In the genomic region with DNA sequence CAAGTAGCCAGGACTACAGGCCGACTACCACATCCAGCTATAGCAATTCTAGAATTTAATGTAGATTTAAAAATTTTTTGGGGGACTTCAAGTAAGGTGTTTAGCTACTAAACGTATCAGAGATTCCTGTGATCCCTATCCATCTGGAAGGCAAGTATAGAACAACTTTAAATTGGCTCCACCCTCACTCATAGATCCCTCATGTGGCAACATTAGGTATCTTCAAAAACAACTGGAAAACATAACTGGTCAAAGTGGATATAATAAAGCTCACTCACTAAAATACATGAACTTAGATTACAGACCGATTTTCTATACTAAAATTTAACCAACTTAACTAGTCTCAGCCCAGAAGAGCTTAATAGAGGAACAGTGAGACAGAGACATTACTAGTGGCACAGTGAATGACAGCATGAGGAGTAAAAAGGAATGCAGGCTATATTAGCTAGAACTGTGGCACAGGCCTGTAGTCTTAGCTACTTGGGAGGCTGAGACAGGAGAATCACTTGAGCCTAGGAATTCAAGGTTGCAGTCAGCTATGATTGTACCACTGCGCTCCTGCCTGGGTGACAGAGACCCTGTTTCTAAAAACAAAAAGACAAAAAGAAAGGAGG, we compare ENCODE assay signal across 1 cellular context.
TF ChIP-seq lines count a peak whose summit lies in the region.

No MANE protein-coding gene starts in this region.

TF ChIP-seq in SK-N-SH treated with all-trans-retinoic acid at 6 μM for 48 hours, 23 proteins besides CTCF, POLR2A, EP300 and RAD21:
- TF ChIP-seq, protein P1, sequence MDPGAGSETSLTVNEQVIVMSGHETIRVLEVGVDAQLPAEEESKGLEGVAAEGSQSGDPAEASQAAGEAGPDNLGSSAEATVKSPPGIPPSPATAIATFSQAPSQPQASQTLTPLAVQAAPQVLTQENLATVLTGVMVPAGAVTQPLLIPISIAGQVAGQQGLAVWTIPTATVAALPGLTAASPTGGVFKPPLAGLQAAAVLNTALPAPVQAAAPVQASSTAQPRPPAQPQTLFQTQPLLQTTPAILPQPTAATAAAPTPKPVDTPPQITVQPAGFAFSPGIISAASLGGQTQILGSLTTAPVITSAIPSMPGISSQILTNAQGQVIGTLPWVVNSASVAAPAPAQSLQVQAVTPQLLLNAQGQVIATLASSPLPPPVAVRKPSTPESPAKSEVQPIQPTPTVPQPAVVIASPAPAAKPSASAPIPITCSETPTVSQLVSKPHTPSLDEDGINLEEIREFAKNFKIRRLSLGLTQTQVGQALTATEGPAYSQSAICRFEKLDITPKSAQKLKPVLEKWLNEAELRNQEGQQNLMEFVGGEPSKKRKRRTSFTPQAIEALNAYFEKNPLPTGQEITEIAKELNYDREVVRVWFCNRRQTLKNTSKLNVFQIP (CRISPR knock-in tag; IDR thresholded peaks at IDR 0.05; ENCODE audit: borderline replicate concordance, low read depth), result no peak
- TF ChIP-seq ZNF565 (CRISPR knock-in tag; conservative IDR thresholded peaks at IDR 0.05; ENCODE audit: low read depth) (no peak), CSDC2 (CRISPR knock-in tag; IDR thresholded peaks at IDR 0.05) (no peak), OSR1 (CRISPR knock-in tag; IDR thresholded peaks at IDR 0.05) (no peak), ZFP30 (CRISPR knock-in tag; IDR thresholded peaks at IDR 0.05) (no peak), PPARA (CRISPR knock-in tag; IDR thresholded peaks at IDR 0.05; ENCODE audit: borderline replicate concordance) (no peak), SNAI2 (CRISPR knock-in tag; IDR thresholded peaks at IDR 0.05) (no peak), GLIS3 (CRISPR knock-in tag; IDR thresholded peaks at IDR 0.05) (no peak), RARB (CRISPR knock-in tag; IDR thresholded peaks at IDR 0.05) (no peak), ZNF8 (CRISPR knock-in tag; IDR thresholded peaks at IDR 0.05) (no peak), ISL1 (CRISPR knock-in tag; IDR thresholded peaks at IDR 0.05) (no peak), BACH2 (CRISPR knock-in tag; IDR thresholded peaks at IDR 0.05; ENCODE audit: borderline replicate concordance) (no peak), TCF4 (CRISPR knock-in tag; IDR thresholded peaks at IDR 0.05; ENCODE audit: borderline replicate concordance) (no peak)
- TF ChIP-seq, protein P2, sequence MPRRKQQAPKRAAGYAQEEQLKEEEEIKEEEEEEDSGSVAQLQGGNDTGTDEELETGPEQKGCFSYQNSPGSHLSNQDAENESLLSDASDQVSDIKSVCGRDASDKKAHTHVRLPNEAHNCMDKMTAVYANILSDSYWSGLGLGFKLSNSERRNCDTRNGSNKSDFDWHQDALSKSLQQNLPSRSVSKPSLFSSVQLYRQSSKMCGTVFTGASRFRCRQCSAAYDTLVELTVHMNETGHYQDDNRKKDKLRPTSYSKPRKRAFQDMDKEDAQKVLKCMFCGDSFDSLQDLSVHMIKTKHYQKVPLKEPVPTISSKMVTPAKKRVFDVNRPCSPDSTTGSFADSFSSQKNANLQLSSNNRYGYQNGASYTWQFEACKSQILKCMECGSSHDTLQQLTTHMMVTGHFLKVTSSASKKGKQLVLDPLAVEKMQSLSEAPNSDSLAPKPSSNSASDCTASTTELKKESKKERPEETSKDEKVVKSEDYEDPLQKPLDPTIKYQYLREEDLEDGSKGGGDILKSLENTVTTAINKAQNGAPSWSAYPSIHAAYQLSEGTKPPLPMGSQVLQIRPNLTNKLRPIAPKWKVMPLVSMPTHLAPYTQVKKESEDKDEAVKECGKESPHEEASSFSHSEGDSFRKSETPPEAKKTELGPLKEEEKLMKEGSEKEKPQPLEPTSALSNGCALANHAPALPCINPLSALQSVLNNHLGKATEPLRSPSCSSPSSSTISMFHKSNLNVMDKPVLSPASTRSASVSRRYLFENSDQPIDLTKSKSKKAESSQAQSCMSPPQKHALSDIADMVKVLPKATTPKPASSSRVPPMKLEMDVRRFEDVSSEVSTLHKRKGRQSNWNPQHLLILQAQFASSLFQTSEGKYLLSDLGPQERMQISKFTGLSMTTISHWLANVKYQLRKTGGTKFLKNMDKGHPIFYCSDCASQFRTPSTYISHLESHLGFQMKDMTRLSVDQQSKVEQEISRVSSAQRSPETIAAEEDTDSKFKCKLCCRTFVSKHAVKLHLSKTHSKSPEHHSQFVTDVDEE (CRISPR knock-in tag; IDR thresholded peaks at IDR 0.05), result no peak
- TF ChIP-seq, protein P3, sequence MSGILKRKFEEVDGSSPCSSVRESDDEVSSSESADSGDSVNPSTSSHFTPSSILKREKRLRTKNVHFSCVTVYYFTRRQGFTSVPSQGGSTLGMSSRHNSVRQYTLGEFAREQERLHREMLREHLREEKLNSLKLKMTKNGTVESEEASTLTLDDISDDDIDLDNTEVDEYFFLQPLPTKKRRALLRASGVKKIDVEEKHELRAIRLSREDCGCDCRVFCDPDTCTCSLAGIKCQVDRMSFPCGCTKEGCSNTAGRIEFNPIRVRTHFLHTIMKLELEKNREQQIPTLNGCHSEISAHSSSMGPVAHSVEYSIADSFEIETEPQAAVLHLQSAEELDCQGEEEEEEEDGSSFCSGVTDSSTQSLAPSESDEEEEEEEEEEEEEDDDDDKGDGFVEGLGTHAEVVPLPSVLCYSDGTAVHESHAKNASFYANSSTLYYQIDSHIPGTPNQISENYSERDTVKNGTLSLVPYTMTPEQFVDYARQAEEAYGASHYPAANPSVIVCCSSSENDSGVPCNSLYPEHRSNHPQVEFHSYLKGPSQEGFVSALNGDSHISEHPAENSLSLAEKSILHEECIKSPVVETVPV (CRISPR knock-in tag; IDR thresholded peaks at IDR 0.05), result no peak
- TF ChIP-seq, protein P4, sequence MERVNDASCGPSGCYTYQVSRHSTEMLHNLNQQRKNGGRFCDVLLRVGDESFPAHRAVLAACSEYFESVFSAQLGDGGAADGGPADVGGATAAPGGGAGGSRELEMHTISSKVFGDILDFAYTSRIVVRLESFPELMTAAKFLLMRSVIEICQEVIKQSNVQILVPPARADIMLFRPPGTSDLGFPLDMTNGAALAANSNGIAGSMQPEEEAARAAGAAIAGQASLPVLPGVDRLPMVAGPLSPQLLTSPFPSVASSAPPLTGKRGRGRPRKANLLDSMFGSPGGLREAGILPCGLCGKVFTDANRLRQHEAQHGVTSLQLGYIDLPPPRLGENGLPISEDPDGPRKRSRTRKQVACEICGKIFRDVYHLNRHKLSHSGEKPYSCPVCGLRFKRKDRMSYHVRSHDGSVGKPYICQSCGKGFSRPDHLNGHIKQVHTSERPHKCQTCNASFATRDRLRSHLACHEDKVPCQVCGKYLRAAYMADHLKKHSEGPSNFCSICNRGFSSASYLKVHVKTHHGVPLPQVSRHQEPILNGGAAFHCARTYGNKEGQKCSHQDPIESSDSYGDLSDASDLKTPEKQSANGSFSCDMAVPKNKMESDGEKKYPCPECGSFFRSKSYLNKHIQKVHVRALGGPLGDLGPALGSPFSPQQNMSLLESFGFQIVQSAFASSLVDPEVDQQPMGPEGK (CRISPR knock-in tag; IDR thresholded peaks at IDR 0.05; ENCODE audit: borderline replicate concordance), result no peak
TF ChIP-seq in SK-N-SH treated with all-trans-retinoic acid at 6 μM for 48 hours: peak in this region for 0.
